Comparison of ENCODE assay signal across 1 cellular context in the genomic region with DNA sequence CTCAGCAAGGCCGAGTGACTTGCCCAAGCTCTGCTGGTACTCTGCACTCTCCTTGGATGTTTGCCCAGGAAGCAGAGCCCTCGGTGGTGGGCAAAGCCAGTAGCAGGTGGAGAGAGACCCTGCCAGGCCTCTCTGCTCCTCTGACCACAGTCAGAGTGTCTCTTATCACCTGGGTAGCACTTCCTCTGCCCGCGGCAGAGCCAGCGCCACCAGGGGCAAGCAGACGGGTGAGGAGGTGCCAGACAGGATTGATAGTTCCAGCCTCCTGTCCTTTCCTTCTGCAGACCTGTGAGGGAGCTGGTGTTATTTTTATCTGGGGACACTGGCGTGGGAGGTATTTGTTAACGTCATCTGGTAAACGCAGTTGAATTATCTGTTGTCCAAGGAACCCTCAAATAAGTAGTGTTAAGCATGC.
TF ChIP-seq lines count a peak whose summit lies in the region.

No MANE protein-coding gene starts in this region.

TF ChIP-seq in K562, 482 proteins besides CTCF, POLR2A, EP300 and RAD21 (continued from another document):
- TF ChIP-seq FOXJ2 (tag; IDR thresholded peaks at IDR 0.05) (no peak), CBFA2T3 (IDR thresholded peaks at IDR 0.05) (peak; percentile 33), ATF1 (CRISPR knock-in tag; IDR thresholded peaks at IDR 0.05) (no peak), ATF1 (tag; IDR thresholded peaks at IDR 0.05) (peak; percentile 53), NCOA1 (IDR thresholded peaks at IDR 0.05; ENCODE audit: low read depth) (no peak), EGR1 (conservative IDR thresholded peaks at IDR 0.05) (0 out of 2 replicates have a peak, but pooled peaks have one; percentile 25), CBX8 (IDR thresholded peaks at IDR 0.05; ENCODE audit: borderline replicate concordance, extremely low read depth, low read depth, low read length, poor library complexity, severe bottlenecking) (no peak), JUND (IDR thresholded peaks at IDR 0.05; ENCODE audit: borderline replicate concordance, low read depth, low read length) (0 out of 2 replicates have a peak, but pooled peaks have one; percentile 12), JUND (tag; IDR thresholded peaks at IDR 0.05; ENCODE audit: borderline replicate concordance, low read depth, low read length) (no peak), TCF3 (CRISPR knock-in tag; IDR thresholded peaks at IDR 0.05) (peak; percentile 28; the same call in 1 of the 2 replicates), MEF2D (tag; conservative IDR thresholded peaks at IDR 0.05; ENCODE audit: low read depth) (peak; percentile 47; the same call in 1 of the 2 replicates), ATF7 (IDR thresholded peaks at IDR 0.05) (peak; percentile 68; the same call in 1 of the 2 replicates), FIP1L1 (IDR thresholded peaks at IDR 0.05; ENCODE audit: low read depth, low read length, poor library complexity, severe bottlenecking) (no peak), HMG20B (CRISPR knock-in tag; IDR thresholded peaks at IDR 0.05) (no peak), SMAD4 (CRISPR knock-in tag; conservative IDR thresholded peaks at IDR 0.05) (0 out of 2 replicates have a peak, but pooled peaks have one; percentile 22)
- TF ChIP-seq, protein P1, sequence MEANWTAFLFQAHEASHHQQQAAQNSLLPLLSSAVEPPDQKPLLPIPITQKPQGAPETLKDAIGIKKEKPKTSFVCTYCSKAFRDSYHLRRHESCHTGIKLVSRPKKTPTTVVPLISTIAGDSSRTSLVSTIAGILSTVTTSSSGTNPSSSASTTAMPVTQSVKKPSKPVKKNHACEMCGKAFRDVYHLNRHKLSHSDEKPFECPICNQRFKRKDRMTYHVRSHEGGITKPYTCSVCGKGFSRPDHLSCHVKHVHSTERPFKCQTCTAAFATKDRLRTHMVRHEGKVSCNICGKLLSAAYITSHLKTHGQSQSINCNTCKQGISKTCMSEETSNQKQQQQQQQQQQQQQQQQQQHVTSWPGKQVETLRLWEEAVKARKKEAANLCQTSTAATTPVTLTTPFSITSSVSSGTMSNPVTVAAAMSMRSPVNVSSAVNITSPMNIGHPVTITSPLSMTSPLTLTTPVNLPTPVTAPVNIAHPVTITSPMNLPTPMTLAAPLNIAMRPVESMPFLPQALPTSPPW (CRISPR knock-in tag; IDR thresholded peaks at IDR 0.05): peak; percentile 16; the same call in 1 of the 2 replicates
TF ChIP-seq in K562: peak in this region for 12.
